ENCODE assay signal across 26 cellular contexts in genomic region chr10:33955676-33956075, GRCh38.
DNase-seq lines count a peak whose midpoint lies in the region; ATAC-seq and TF ChIP-seq lines count a peak whose summit lies in the region.
"Had no signal": no experiment of that assay in that cellular context is flagged by ENCODE, and none has a peak within 500 bp of the region (broad histone marks: within the 10 kb centered on the region; RNA-seq: fewer than 3 reads in every experiment).

No MANE protein-coding gene starts in this region.

- H3K27me3 ChIP-seq in breast epithelium = no peaks in the 10 kb centered on the region
- no peaks in the 10 kb centered on the region for H3K27me3 ChIP-seq in esophagus muscularis mucosa
- H3K27me3 ChIP-seq: SJSA1 had no signal

- no peak overlapping the region for H3K27ac Mint-ChIP-seq in MCF 10A (ENCODE audit: low read depth, unreplicated experiment)
- H3K27ac Mint-ChIP-seq: B cell; CD8-positive, alpha-beta T cell had no signal

- TF ChIP-seq POLR2A in breast epithelium (IDR thresholded peaks at IDR 0.05) (no peak), esophagus muscularis mucosa (IDR thresholded peaks at IDR 0.05; ENCODE audit: low read depth) (no peak)

- H3K9me3 Mint-ChIP-seq in MCF 10A (ENCODE audit: unreplicated experiment) = no peaks in the 10 kb centered on the region

- no TSS peak for BruUV-seq in MCF 10A (replicated peaks; lab: Mats Ljungman, UMichigan)

- H3K9me3 ChIP-seq in breast epithelium = no peaks in the 10 kb centered on the region
- H3K9me3 ChIP-seq in esophagus muscularis mucosa = peaks cover 0 to 5% (median 0%) of the 10 kb centered on the region in 4 donors
- H3K9me3 ChIP-seq: SJSA1 had no signal

- TF ChIP-seq CTCF in MCF 10A (IDR thresholded peaks at IDR 0.05; ENCODE audit: unreplicated experiment) (no peak), breast epithelium (IDR thresholded peaks at IDR 0.05) (no peak), astrocyte of the spinal cord (IDR thresholded peaks at IDR 0.05; ENCODE audit: low read depth, low read length) (no peak), esophagus muscularis mucosa (IDR thresholded peaks at IDR 0.05) (no peak)

- H3K4me3 Mint-ChIP-seq in MCF 10A (ENCODE audit: unreplicated experiment) = no peak overlapping the region
- H3K4me3 Mint-ChIP-seq: B cell; CD8-positive, alpha-beta T cell had no signal

- DNase-seq in MCF 10A (ENCODE audit: unreplicated experiment) = peak; percentile 1
- no peak for DNase-seq in breast epithelium (ENCODE audit: low spot score in 2 of 2)
- DNase-seq in astrocyte of the spinal cord (ENCODE audit: low read depth, low spot score) = peak; percentile 58
- peak; percentile 7 for DNase-seq in fibroblast of peridontal ligament (ENCODE audit: extremely low read depth)
- DNase-seq in pons (ENCODE audit: low spot score) = peak; percentile 14
- DNase-seq in esophagus muscularis mucosa (ENCODE audit: extremely low spot score) = no peak
- DNase-seq: CD8-positive, alpha-beta T cell; DMS153; MV-4-11; NCI-H1105; NCI-H146; NCI-H1930; NCI-H2107; NCI-H446; NCI-H524 treated with DMSO at 0.1 percent for 48 hours; NCI-H82; NK-92 treated with Interleukin-12 subunit alpha and Interleukin-12 subunit beta, amount 100 ng/mL, for 24 hours; Right ventricle myocardium superior; RPMI8226 had no signal

- no peak for TF ChIP-seq EP300 in esophagus muscularis mucosa (IDR thresholded peaks at IDR 0.05)

- in situ Hi-C loops in astrocyte of the spinal cord (cut with HindIII; ENCODE audit: low sequenced_read_pairs) = no loop called here

- no peaks in the 10 kb centered on the region for H3K4me1 ChIP-seq in breast epithelium
- H3K4me1 ChIP-seq in esophagus muscularis mucosa = no peaks in the 10 kb centered on the region
- H3K4me1 ChIP-seq: SJSA1 had no signal

- intact Hi-C loops in MCF 10A (cut with micrococcal nuclease) (no loop called here), breast epithelium (cut with DNase I; ENCODE audit: low total_unique reads) (no loop called here), esophagus muscularis mucosa (cut with DNase I) (no loop called here)

- ATAC-seq in GM19023 (IDR thresholded peaks at IDR 0.05; ENCODE audit: unreplicated experiment) (no peak), GM19463 (IDR thresholded peaks at IDR 0.05; ENCODE audit: unreplicated experiment) (no peak)
- ATAC-seq: CD8-positive, alpha-beta T cell; HCT116 had no signal

- H3K27me3 Mint-ChIP-seq in MCF 10A (ENCODE audit: insufficient read depth, unreplicated experiment) = no peaks in the 10 kb centered on the region
- H3K27me3 Mint-ChIP-seq: B cell had no signal

- POLR2A ChIA-PET in MCF 10A (lab: Yijun Ruan, JAX) = interaction anchor here (0.6 kb wide), 1 partner anchor 14 kb away, joined by 4 read pairs; no protein-coding TSS in a partner anchor

- 50% methylated on average over 1 of the region's 1 CpG for WGBS in esophagus muscularis mucosa

- H3K27ac ChIP-seq in breast epithelium = no peak overlapping the region
- no peak overlapping the region for H3K27ac ChIP-seq in esophagus muscularis mucosa (replicated peaks in 1 of 4)
- H3K27ac ChIP-seq: 22Rv1, C4-2B, SJSA1 had no signal

- no peaks in the 10 kb centered on the region for H3K36me3 Mint-ChIP-seq in MCF 10A (ENCODE audit: insufficient read depth, unreplicated experiment)
- H3K36me3 Mint-ChIP-seq: CD8-positive, alpha-beta T cell had no signal

- CTCF ChIA-PET in MCF 10A (lab: Yijun Ruan, JAX) = no interaction called here

- peaks cover 8% of the 10 kb centered on the region for H3K4me1 Mint-ChIP-seq in MCF 10A (ENCODE audit: insufficient read depth, unreplicated experiment)
- H3K4me1 Mint-ChIP-seq: B cell had no signal

- no peaks in the 10 kb centered on the region for H3K36me3 ChIP-seq in breast epithelium
- H3K36me3 ChIP-seq in esophagus muscularis mucosa = no peaks in the 10 kb centered on the region
- H3K36me3 ChIP-seq: SJSA1 had no signal

- H3K4me3 ChIP-seq in breast epithelium (no peak overlapping the region), astrocyte of the spinal cord (ENCODE audit: low read depth, low read length) (no peak overlapping the region), esophagus muscularis mucosa (no peak overlapping the region)
- H3K4me3 ChIP-seq: SJSA1 had no signal

Comparison
In these comparisons a context has a peak if more than half of its experiments do, and no peak if none do; other contexts are left out.
1. DNase-seq: peak in MCF 10A (single experiment), astrocyte of the spinal cord (single experiment), fibroblast of peridontal ligament (single experiment) and pons (single experiment); none in breast epithelium (0 of 2) and esophagus muscularis mucosa (single experiment).